In genomic region chr1:52240592-52240991, GRCh38 we compare ENCODE assay signal across 20 cellular contexts.
"Had no signal": no experiment of that assay in that cellular context is flagged by ENCODE, and none has a peak within 500 bp of the region (broad histone marks: within the 10 kb centered on the region; RNA-seq: fewer than 3 reads in every experiment).

No MANE protein-coding gene starts in this region.

- H3K36me3 ChIP-seq: lower lobe of right lung, neural progenitor cell had no signal

- H3K27me3 ChIP-seq: body of pancreas, neural progenitor cell, testis had no signal

- DNase-seq: activated CD4-positive, alpha-beta T cell treated with anti-CD3 and anti-CD28 coated beads, Interleukin-2, amount 50 U/mL, for 48 hours; activated CD8-positive, alpha-beta memory T cell treated with anti-CD3 and anti-CD28 coated beads, Interleukin-2, amount 10 ng/mL, durations not matched to agents 7 days and 5 days; activated effector memory CD4-positive, alpha-beta T cell treated with anti-CD3 and anti-CD28 coated beads, Interleukin-2, amount 50 U/mL, for 16 hours; activated T-cell treated with anti-CD3 and anti-CD28 coated beads, Interleukin-2, amount 50 U/mL, for 4 hours; amniotic stem cell; body of pancreas; central memory CD4-positive, alpha-beta T cell; foreskin fibroblast; glutamatergic neuron; immature natural killer cell; left cardiac atrium; lower lobe of right lung; midbrain; retina; stimulated activated CD4-positive, alpha-beta T cell treated with anti-CD3 and anti-CD28 coated beads, Interleukin-4, amount 100 ng/mL, for 24 hours; stimulated activated naive CD8-positive, alpha-beta T cell treated with anti-CD3 and anti-CD28 coated beads, Interleukin-15, amount 100 ng/mL, for 72 hours; testis had no signal

- ATAC-seq: activated CD8-positive, alpha-beta memory T cell treated with anti-CD3 and anti-CD28 coated beads, Interleukin-2, amount 10 ng/mL, durations not matched to agents 7 days and 5 days; activated naive CD4-positive, alpha-beta T cell treated with anti-CD3 and anti-CD28 coated beads, Interleukin-2, amount 50 U/mL, for 72 hours; activated T-cell treated with anti-CD3 and anti-CD28 coated beads, Interleukin-2, amount 50 U/mL, for 4 hours; body of pancreas; esophagus mucosa; left cardiac atrium; stimulated activated naive CD8-positive, alpha-beta T cell treated with anti-CD3 and anti-CD28 coated beads, Interleukin-15, amount 100 ng/mL, for 72 hours had no signal

- H3K4me3 ChIP-seq: body of pancreas, lower lobe of right lung, neural progenitor cell, testis had no signal

- H3K4me1 ChIP-seq: body of pancreas, neural progenitor cell, testis had no signal

- H3K27ac ChIP-seq: body of pancreas, lower lobe of right lung, neural progenitor cell, testis had no signal

- H3K9me3 ChIP-seq: body of pancreas, lower lobe of right lung, testis had no signal
